Comparison of ENCODE assay signal across 8 cellular contexts in genomic region chr11:12963789-12964536, GRCh38. TPM values are rescaled to one million over a fixed set of nuclear protein-coding genes. Genes with fewer than 3 reads are reported as not detected.
DNase-seq lines count a peak whose midpoint lies in the region; ATAC-seq and TF ChIP-seq lines count a peak whose summit lies in the region.

No MANE protein-coding gene starts in this region.

- BruUV-seq in OCI-LY7 (replicated peaks; lab: Mats Ljungman, UMichigan), result no TSS peak

- H3K4me3 ChIP-seq in CD4-positive, CD25-positive, alpha-beta regulatory T cell (ENCODE audit: low read depth, low read length), result no peak overlapping the region
- H3K4me3 ChIP-seq in OCI-LY7 (ENCODE audit: low read depth, low read length, poor library complexity, severe bottlenecking), result no peak overlapping the region
- no peak overlapping the region for H3K4me3 ChIP-seq in fibroblast of pulmonary artery (replicated peaks; ENCODE audit: low read depth, low read length)
- H3K4me3 ChIP-seq in thoracic aorta, result no peak overlapping the region

- TF ChIP-seq CTCF in OCI-LY7 (conservative IDR thresholded peaks at IDR 0.05; ENCODE audit: low read length) (peak; percentile 90), fibroblast of pulmonary artery (IDR thresholded peaks at IDR 0.05; ENCODE audit: low read length, missing control alignments) (peak; percentile 87), thoracic aorta (IDR thresholded peaks at IDR 0.05) (peak; percentile 72)

- H3K9me2 ChIP-seq in OCI-LY7 (ENCODE audit: insufficient read depth, low read length), result no peaks in the 10 kb centered on the region

- POLR2A ChIA-PET in OCI-LY7 (lab: Charles Lee), result no interaction called here

- H3K27me3 Mint-ChIP-seq in CD4-positive, CD25-positive, alpha-beta regulatory T cell, result peaks cover 24% of the 10 kb centered on the region

- CTCF ChIA-PET in OCI-LY7 (lab: Charles Lee; ENCODE audit: unreplicated experiment), result interaction anchor here (0.5 to 0.8 kb wide), 2 partner anchors 288 to 356 kb away, joined by 3 to 4 read pairs; no protein-coding TSS in a partner anchor

- H3K4me3 Mint-ChIP-seq in CD4-positive, CD25-positive, alpha-beta regulatory T cell, result no peak overlapping the region

- peak in 1 of 2 donors; percentile 53 for ATAC-seq in CD4-positive, CD25-positive, alpha-beta regulatory T cell (ENCODE audit: low read depth in 2 of 2)
- peak; percentile 76 for ATAC-seq in GM19324 (IDR thresholded peaks at IDR 0.05; ENCODE audit: low FRiP score, unreplicated experiment)
- ATAC-seq in HG03571 (IDR thresholded peaks at IDR 0.05; ENCODE audit: unreplicated experiment), result peak; percentile 89
- ATAC-seq in thoracic aorta (ENCODE audit: insufficient number of reproducible peaks, low FRiP score, low read depth), result peak; percentile 61

- no peaks in the 10 kb centered on the region for H3K36me3 Mint-ChIP-seq in CD4-positive, CD25-positive, alpha-beta regulatory T cell

- no peaks in the 10 kb centered on the region for H3K27me3 ChIP-seq in CD4-positive, CD25-positive, alpha-beta regulatory T cell (ENCODE audit: control insufficient read depth, insufficient read depth, low read length)
- no peaks in the 10 kb centered on the region for H3K27me3 ChIP-seq in thoracic aorta (replicated peaks; ENCODE audit: insufficient read depth)

- H3K4me1 Mint-ChIP-seq in CD4-positive, CD25-positive, alpha-beta regulatory T cell, result no peaks in the 10 kb centered on the region

- H3K36me3 ChIP-seq in CD4-positive, CD25-positive, alpha-beta regulatory T cell (ENCODE audit: control insufficient read depth, insufficient read depth, low read length), result no peaks in the 10 kb centered on the region
- no peaks in the 10 kb centered on the region for H3K36me3 ChIP-seq in OCI-LY7 (ENCODE audit: insufficient read depth, low read length)
- H3K36me3 ChIP-seq in thoracic aorta, result no peaks in the 10 kb centered on the region

- intact Hi-C loops in OCI-LY7 (cut with micrococcal nuclease; ENCODE audit: unreplicated experiment), result loop anchor here (1.0 kb wide), 2 partner anchors 275 to 380 kb away; no protein-coding TSS in a partner anchor

- H3K9me3 ChIP-seq in CD4-positive, CD25-positive, alpha-beta regulatory T cell (ENCODE audit: control insufficient read depth in 2 of 2, low read length in 2 of 2), result no peaks in the 10 kb centered on the region
- H3K9me3 ChIP-seq in OCI-LY7 (ENCODE audit: low read length), result no peaks in the 10 kb centered on the region
- H3K9me3 ChIP-seq in thoracic aorta, result no peaks in the 10 kb centered on the region

- H3K9me3 Mint-ChIP-seq in CD4-positive, CD25-positive, alpha-beta regulatory T cell, result peaks cover 0 to 2% (median 0%) of the 10 kb centered on the region in 7 donors

- no peak overlapping the region for H3K27ac Mint-ChIP-seq in CD4-positive, CD25-positive, alpha-beta regulatory T cell

- H3K79me2 ChIP-seq in OCI-LY7 (ENCODE audit: insufficient read depth, low read depth, low read length), result no peaks in the 10 kb centered on the region

- no peak overlapping the region; the same call in 1 of the 2 replicates for H2AFZ ChIP-seq in OCI-LY7 (ENCODE audit: low read length)

- no peaks in the 10 kb centered on the region for H3K4me1 ChIP-seq in CD4-positive, CD25-positive, alpha-beta regulatory T cell (ENCODE audit: control insufficient read depth, insufficient read depth, low read length, poor library complexity, severe bottlenecking)
- peaks cover 6% of the 10 kb centered on the region for H3K4me1 ChIP-seq in OCI-LY7 (ENCODE audit: insufficient read depth, low read length, poor library complexity, severe bottlenecking)
- H3K4me1 ChIP-seq in thoracic aorta (ENCODE audit: control insufficient read depth in 1 of 2, low read depth in 2 of 2), result no peaks in the 10 kb centered on the region

- DNase-seq in CD4-positive, CD25-positive, alpha-beta regulatory T cell, result peak; percentile 18 to 49 (median 41)
- peak; percentile 57 for DNase-seq in OCI-LY7 (ENCODE audit: low spot score)
- peak; percentile 78 for DNase-seq in activated T-cell treated with anti-CD3 and anti-CD28 coated beads, Interleukin-2, amount 50 U/mL, for 48 hours
- DNase-seq in fibroblast of pulmonary artery (ENCODE audit: low read depth), result peak; percentile 67
- DNase-seq in non-pigmented ciliary epithelial cell (ENCODE audit: low read depth), result peak; percentile 9
- DNase-seq in thoracic aorta (ENCODE audit: low spot score), result no peak

- H3K27ac ChIP-seq in CD4-positive, CD25-positive, alpha-beta regulatory T cell (ENCODE audit: insufficient read depth, low read length, poor library complexity, severe bottlenecking), result no peak overlapping the region
- no peak overlapping the region for H3K27ac ChIP-seq in OCI-LY7 (ENCODE audit: low read depth, low read length, poor library complexity, severe bottlenecking)
- no peak overlapping the region for H3K27ac ChIP-seq in thoracic aorta

- no peaks in the 10 kb centered on the region for H4K20me1 ChIP-seq in OCI-LY7 (ENCODE audit: insufficient read depth, low read length)

- H3K4me2 ChIP-seq in OCI-LY7 (ENCODE audit: low read length), result no peak overlapping the region

RNA-seq across cellular contexts. Expression of gene RASSF10, which starts 45.2 kb away (rescaled TPM):
- not detected for total RNA-seq in CD4-positive, CD25-positive, alpha-beta regulatory T cell
- polyA plus RNA-seq in CD4-positive, CD25-positive, alpha-beta regulatory T cell, result not detected
- total RNA-seq in OCI-LY7 (2014; rRNA removed; shearing (Covaris generic)), result not detected in 2 replicates
- not detected in 2 replicates for total RNA-seq in OCI-LY7 (2022)
- total RNA-seq in thoracic aorta, result not detected
